ENCODE assay signal across 9 cellular contexts in the genomic region with DNA sequence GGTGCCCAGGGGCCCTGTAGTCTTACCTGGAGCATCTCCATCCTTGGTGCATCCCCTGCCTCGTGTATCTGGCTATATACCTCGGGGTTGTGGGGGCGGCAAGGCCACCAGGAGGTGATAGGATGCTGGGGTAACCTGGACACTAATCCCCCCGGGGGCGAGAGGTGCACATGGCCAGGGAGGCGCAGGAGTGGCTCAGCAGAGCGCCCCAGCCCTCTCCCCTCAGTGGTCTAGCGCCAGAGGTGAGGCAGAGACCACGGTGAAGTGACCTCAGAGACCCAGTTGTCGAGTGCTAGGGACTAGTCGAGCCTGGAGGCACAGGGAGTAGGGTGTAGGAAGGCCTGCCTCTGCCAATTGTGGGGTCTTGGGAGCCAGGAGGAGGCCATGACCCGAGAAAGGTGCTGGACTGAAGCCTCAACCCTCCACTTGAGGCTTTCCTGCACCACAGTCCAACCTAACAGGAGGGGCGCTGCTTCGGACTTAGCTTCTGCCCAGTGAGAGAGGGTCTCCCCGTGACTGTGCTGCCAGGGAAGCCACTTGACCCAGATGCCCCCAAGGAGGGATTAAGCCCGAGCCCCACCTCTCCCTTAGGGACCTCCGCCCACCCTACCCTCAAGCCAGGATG. TPM values are rescaled to one million over a fixed set of nuclear protein-coding genes. Genes with fewer than 3 reads are reported as not detected.
DNase-seq lines count a peak whose midpoint lies in the region; ATAC-seq and TF ChIP-seq lines count a peak whose summit lies in the region.
"Had no signal": no experiment of that assay in that cellular context is flagged by ENCODE, and none has a peak within 500 bp of the region (broad histone marks: within the 10 kb centered on the region; RNA-seq: fewer than 3 reads in every experiment).

Gene LHB, minus strand, starts transcription at position 51 of the 625 bp plus-strand sequence. Its CDS starts 10 bp downstream, at position 41.

- no peaks in the 10 kb centered on the region for H3K9me3 Mint-ChIP-seq in T-helper 2 cell treated with Interferon-gamma antibody and Interleukin-4, amounts not matched to agents 5 μg/mL and 100 μg/mL, for 36 hours
- H3K9me3 Mint-ChIP-seq in activated CD8-positive, alpha-beta T cell treated with anti-CD3 and anti-CD28 coated beads, Interleukin-2, amount 10 ng/mL, durations not matched to agents 7 days and 5 days (ENCODE audit: insufficient read depth): no peaks in the 10 kb centered on the region

- POLR2A ChIA-PET in activated CD8-positive, alpha-beta T cell treated with anti-CD3 and anti-CD28 coated beads, Interleukin-2, amount 10 ng/mL, durations not matched to agents 7 days and 5 days (lab: Charles Lee): interaction anchor here (1.3 kb wide), 1 partner anchor 23 kb away, joined by 3 read pairs; no protein-coding TSS in a partner anchor

- H3K4me3 Mint-ChIP-seq in T-helper 2 cell treated with Interferon-gamma antibody and Interleukin-4, amounts not matched to agents 5 μg/mL and 100 μg/mL, for 36 hours: peak within 1 kb of the TSS; percentile 89
- peak within 1 kb of the TSS; percentile 72 for H3K4me3 Mint-ChIP-seq in activated CD8-positive, alpha-beta T cell treated with anti-CD3 and anti-CD28 coated beads, Interleukin-2, amount 10 ng/mL, durations not matched to agents 7 days and 5 days

- TF ChIP-seq CTCF in stomach (IDR thresholded peaks at IDR 0.05): no peak

- CTCF ChIA-PET in activated CD8-positive, alpha-beta T cell treated with anti-CD3 and anti-CD28 coated beads, Interleukin-2, amount 10 ng/mL, durations not matched to agents 7 days and 5 days (lab: Charles Lee): interaction anchor here (1.3 to 5.8 kb wide), 3 partner anchors 18 to 38 kb away, joined by 4 to 32 read pairs (median 26); partner anchors contain the start of genes GYS1 and RUVBL2

- peak within 1 kb of the TSS; percentile 50; the same call in 1 of the 2 replicates for H3K4me3 ChIP-seq in iPS-20b (ENCODE audit: low read length)
- H3K4me3 ChIP-seq in stomach: peak within 1 kb of the TSS; percentile 49 to 62 (median 50)

- no peak for ATAC-seq in activated CD8-positive, alpha-beta T cell treated with anti-CD3 and anti-CD28 coated beads, Interleukin-2, amount 10 ng/mL, durations not matched to agents 7 days and 5 days

- H3K9ac ChIP-seq in iPS-20b (ENCODE audit: low read depth, low read length): no peak within 1 kb of the TSS; the same call in 1 of the 2 replicates

- peaks cover 46% of the 10 kb centered on the region for H3K27me3 ChIP-seq in iPS-20b (ENCODE audit: insufficient read depth, low read length)
- H3K27me3 ChIP-seq in stomach: peaks cover 0 to 42% (median 15%) of the 10 kb centered on the region in 3 donors

- peaks cover 17% of the 10 kb centered on the region for H3K27me3 Mint-ChIP-seq in T-helper 2 cell treated with Interferon-gamma antibody and Interleukin-4, amounts not matched to agents 5 μg/mL and 100 μg/mL, for 36 hours (ENCODE audit: low read depth)
- peaks cover 11% of the 10 kb centered on the region for H3K27me3 Mint-ChIP-seq in activated CD8-positive, alpha-beta T cell treated with anti-CD3 and anti-CD28 coated beads, Interleukin-2, amount 10 ng/mL, durations not matched to agents 7 days and 5 days (ENCODE audit: low read depth)

- intact Hi-C loops in stomach (cut with DNase I; ENCODE audit: low total_unique reads): no loop called here

- H3K36me3 ChIP-seq in iPS-20b (ENCODE audit: insufficient read depth, low read depth, low read length) (peaks cover 40% of the 10 kb centered on the region), stomach (peaks cover under 1 to 44% (median 42%) of the 10 kb centered on the region in 4 donors)

- no peak for TF ChIP-seq EP300 in stomach (IDR thresholded peaks at IDR 0.05)

- H3K4me1 Mint-ChIP-seq in T-helper 2 cell treated with Interferon-gamma antibody and Interleukin-4, amounts not matched to agents 5 μg/mL and 100 μg/mL, for 36 hours (ENCODE audit: low read depth): peaks cover 19% of the 10 kb centered on the region
- H3K4me1 Mint-ChIP-seq in activated CD8-positive, alpha-beta T cell treated with anti-CD3 and anti-CD28 coated beads, Interleukin-2, amount 10 ng/mL, durations not matched to agents 7 days and 5 days (ENCODE audit: low read depth): peaks cover 39% of the 10 kb centered on the region

- H3K27ac Mint-ChIP-seq in T-helper 2 cell treated with Interferon-gamma antibody and Interleukin-4, amounts not matched to agents 5 μg/mL and 100 μg/mL, for 36 hours: no peak within 1 kb of the TSS
- no peak within 1 kb of the TSS for H3K27ac Mint-ChIP-seq in activated CD8-positive, alpha-beta T cell treated with anti-CD3 and anti-CD28 coated beads, Interleukin-2, amount 10 ng/mL, durations not matched to agents 7 days and 5 days

- TF ChIP-seq POLR2A in stomach (IDR thresholded peaks at IDR 0.05): no peak

- H3K36me3 Mint-ChIP-seq in T-helper 2 cell treated with Interferon-gamma antibody and Interleukin-4, amounts not matched to agents 5 μg/mL and 100 μg/mL, for 36 hours (ENCODE audit: low read depth): peaks cover 8% of the 10 kb centered on the region
- H3K36me3 Mint-ChIP-seq in activated CD8-positive, alpha-beta T cell treated with anti-CD3 and anti-CD28 coated beads, Interleukin-2, amount 10 ng/mL, durations not matched to agents 7 days and 5 days (ENCODE audit: low read depth): peaks cover 20% of the 10 kb centered on the region

- H3K9me3 ChIP-seq in iPS-20b (ENCODE audit: insufficient read depth, low read depth, low read length): no peaks in the 10 kb centered on the region
- H3K9me3 ChIP-seq in stomach: no peaks in the 10 kb centered on the region

- 39 to 95% (median 66%) methylated on average over 8 to 17 of the region's 17 CpGs for WGBS in stomach, 5 donors

- H3K4me1 ChIP-seq in iPS-20b (ENCODE audit: insufficient read depth, low read length) (no peaks in the 10 kb centered on the region; the same call in 1 of the 2 replicates), stomach (peaks cover 22 to 27% (median 25%) of the 10 kb centered on the region in 4 donors)

- no peak for DNase-seq in T-helper 2 cell treated with Interferon-gamma antibody and Interleukin-4, amounts not matched to agents 5 μg/mL and 100 μg/mL, for 36 hours (ENCODE audit: low spot score)
- DNase-seq in T-helper 2 cell (no peak), stomach (no peak), NCI-H2107 (lab: John Stamatoyannopoulos, UW) (no peak), H4 (ENCODE audit: low spot score) (no peak), AG20443 (ENCODE audit: low spot score) (no peak)
- no peak for DNase-seq in activated CD8-positive, alpha-beta T cell treated with anti-CD3 and anti-CD28 coated beads, Interleukin-2, amount 10 ng/mL, durations not matched to agents 7 days and 5 days

- H3K27ac ChIP-seq in iPS-20b (ENCODE audit: low read length) (no peak within 1 kb of the TSS), stomach (peak within 1 kb of the TSS in 1 of 5 donors; percentile 32)
- H3K27ac ChIP-seq: C4-2B had no signal

RNA-seq across cellular contexts. Expression of gene LHB, which starts in this region (rescaled TPM):
- total RNA-seq in activated CD8-positive, alpha-beta T cell treated with anti-CD3 and anti-CD28 coated beads, Interleukin-2, amount 10 ng/mL, durations not matched to agents 7 days and 5 days: not detected
- total RNA-seq in stomach: 1 to 10 TPM in 1 of 5 donors, not detected in 4; 8.4 TPM
- polyA plus RNA-seq in stomach: 10 to 100 TPM in 2 of 3 donors, 1 to 10 TPM in 1; 3.8 to 45.8 (median 40.3) TPM
- total RNA-seq in H4 (2014; rRNA removed; shearing (Covaris generic)): not detected in 2 replicates
